9 cellular contexts compared by ENCODE assay signal in the genomic region with DNA sequence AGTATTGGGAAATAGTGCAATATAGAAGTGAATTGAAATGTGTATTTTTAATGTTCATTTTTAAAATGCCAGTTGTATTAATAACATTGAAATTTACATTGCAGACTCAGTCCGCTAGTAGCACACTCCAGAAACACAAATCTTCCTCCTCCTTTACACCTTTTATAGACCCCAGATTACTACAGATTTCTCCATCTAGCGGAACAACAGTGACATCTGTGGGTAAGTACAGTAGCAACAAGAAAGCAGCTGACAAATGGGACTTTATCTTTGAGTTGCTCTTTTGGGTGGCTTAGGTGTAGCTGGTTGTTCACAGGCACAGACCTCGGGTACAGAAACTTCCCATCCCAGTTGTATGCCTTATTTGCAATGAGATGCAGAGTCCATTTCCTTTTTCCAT.
A peak's percentile ranks its signal among the peaks of the same experiment; 100 is the strongest.
DNase-seq lines count a peak whose midpoint lies in the region; ATAC-seq and TF ChIP-seq lines count a peak whose summit lies in the region.
"Had no signal": no experiment of that assay in that cellular context is flagged by ENCODE, and none has a peak within 500 bp of the region (broad histone marks: within the 10 kb centered on the region; RNA-seq: fewer than 3 reads in every experiment).

No MANE protein-coding gene starts in this region.

- DNase-seq in HEK293T (ENCODE audit: extremely low spot score) (peak; percentile 17), WERI-Rb-1 (no peak), right lobe of liver (no peak), DMS53 (lab: John Stamatoyannopoulos, UW) (no peak)
- DNase-seq: activated naive CD8-positive, alpha-beta T cell treated with anti-CD3 and anti-CD28 coated beads, Interleukin-2, amount 50 U/mL, for 24 hours; NCI-H526 treated with DMSO at 0.1 percent for 48 hours had no signal

- H3K27me3 ChIP-seq in DOHH2 (ENCODE audit: control insufficient read depth, low read length) (no peaks in the 10 kb centered on the region), WERI-Rb-1 (ENCODE audit: insufficient read depth, low read depth, severe bottlenecking) (no peaks in the 10 kb centered on the region), right lobe of liver (no peaks in the 10 kb centered on the region)

- no peak overlapping the region for H3K27ac ChIP-seq in DOHH2 (ENCODE audit: low read depth, low read length)
- H3K27ac ChIP-seq in WERI-Rb-1, result no peak overlapping the region
- H3K27ac ChIP-seq in right lobe of liver, result no peak overlapping the region

- CTCF ChIA-PET in HEK293T (lab: Yijun Ruan, JAX), result no interaction called here

- H3K4me3 ChIP-seq in DOHH2 (ENCODE audit: low read length), result no peak overlapping the region
- H3K4me3 ChIP-seq in WERI-Rb-1 (ENCODE audit: low read depth, low read length), result no peak overlapping the region
- no peak overlapping the region for H3K4me3 ChIP-seq in right lobe of liver

- H3K4me2 ChIP-seq in DOHH2 (ENCODE audit: low read length), result no peak overlapping the region

- intact Hi-C loops in right lobe of liver (cut with DNase I), result no loop called here

- TF ChIP-seq CTCF in DOHH2 (IDR thresholded peaks at IDR 0.05; ENCODE audit: low read depth, low read length, poor library complexity, severe bottlenecking) (peak; percentile 10), WERI-Rb-1 (IDR thresholded peaks at IDR 0.05; ENCODE audit: low read depth, low read length) (0 out of 2 replicates have a peak, but pooled peaks have one; percentile 16), right lobe of liver (IDR thresholded peaks at IDR 0.05) (peak; percentile 21 to 42 (median 28))

- H3K9me3 ChIP-seq in DOHH2 (ENCODE audit: control insufficient read depth, insufficient read depth, low read length), result no peaks in the 10 kb centered on the region
- no peaks in the 10 kb centered on the region for H3K9me3 ChIP-seq in WERI-Rb-1 (ENCODE audit: severe bottlenecking)
- no peaks in the 10 kb centered on the region for H3K9me3 ChIP-seq in right lobe of liver

- H3K4me1 ChIP-seq in DOHH2 (ENCODE audit: control insufficient read depth, low read length), result no peaks in the 10 kb centered on the region
- no peaks in the 10 kb centered on the region for H3K4me1 ChIP-seq in right lobe of liver

- no peaks in the 10 kb centered on the region for H3F3A ChIP-seq in DOHH2 (ENCODE audit: control insufficient read depth, insufficient read depth)

- peak in 3 of 4 donors; percentile 26 to 35 (median 30) for ATAC-seq in right lobe of liver
- ATAC-seq in HG02678 (IDR thresholded peaks at IDR 0.05; ENCODE audit: unreplicated experiment), result no peak
- ATAC-seq in GM18858 (IDR thresholded peaks at IDR 0.05; ENCODE audit: unreplicated experiment), result no peak
- ATAC-seq: activated naive CD8-positive, alpha-beta T cell treated with anti-CD3 and anti-CD28 coated beads, Interleukin-2, amount 50 U/mL, for 24 hours had no signal

- H4K20me1 ChIP-seq in DOHH2 (ENCODE audit: control insufficient read depth, insufficient read depth, low read depth, low read length), result no peaks in the 10 kb centered on the region

- no peak for TF ChIP-seq POLR2A in right lobe of liver (IDR thresholded peaks at IDR 0.05)

- POLR2A ChIA-PET in HEK293T (lab: Yijun Ruan, JAX), result no interaction called here

- WGBS in right lobe of liver (ENCODE audit: insufficient coverage, low coverage, low lambda C conversion rate, missing lambda C conversion rate), result 84% methylated on average over 3 of the region's 3 CpGs

- H3K9me2 ChIP-seq in DOHH2 (replicated peaks; ENCODE audit: control insufficient read depth, low read length), result no peaks in the 10 kb centered on the region

- H3K79me2 ChIP-seq in DOHH2 (ENCODE audit: control insufficient read depth, low read length), result no peaks in the 10 kb centered on the region

- H3K36me3 ChIP-seq in DOHH2 (ENCODE audit: control insufficient read depth, low read length), result peaks cover 91% of the 10 kb centered on the region
- peaks cover 93% of the 10 kb centered on the region for H3K36me3 ChIP-seq in WERI-Rb-1
- H3K36me3 ChIP-seq in right lobe of liver, result peaks cover 4 to 89% (median 31%) of the 10 kb centered on the region in 4 donors

TF ChIP-seq in HEK293T, 16 proteins besides CTCF, POLR2A, EP300 and RAD21:
- no peak for TF ChIP-seq LEF1 (IDR thresholded peaks at IDR 0.05; ENCODE audit: borderline replicate concordance)
- no peak for TF ChIP-seq NFRKB (IDR thresholded peaks at IDR 0.05)
- TF ChIP-seq BHLHE40 (IDR thresholded peaks at IDR 0.05; ENCODE audit: borderline replicate concordance), result no peak
- no peak for TF ChIP-seq L3MBTL2 (conservative IDR thresholded peaks at IDR 0.05)
- no peak for TF ChIP-seq TARDBP (IDR thresholded peaks at IDR 0.05)
- no peak for TF ChIP-seq ELF4 (IDR thresholded peaks at IDR 0.05)
- TF ChIP-seq HDGF (IDR thresholded peaks at IDR 0.05; ENCODE audit: borderline replicate concordance), result no peak
- TF ChIP-seq FOXA1 (IDR thresholded peaks at IDR 0.05), result no peak
- no peak for TF ChIP-seq SP1 (IDR thresholded peaks at IDR 0.05)
- no peak for TF ChIP-seq FOXM1 (IDR thresholded peaks at IDR 0.05; ENCODE audit: borderline replicate concordance)
- TF ChIP-seq, protein P1, sequence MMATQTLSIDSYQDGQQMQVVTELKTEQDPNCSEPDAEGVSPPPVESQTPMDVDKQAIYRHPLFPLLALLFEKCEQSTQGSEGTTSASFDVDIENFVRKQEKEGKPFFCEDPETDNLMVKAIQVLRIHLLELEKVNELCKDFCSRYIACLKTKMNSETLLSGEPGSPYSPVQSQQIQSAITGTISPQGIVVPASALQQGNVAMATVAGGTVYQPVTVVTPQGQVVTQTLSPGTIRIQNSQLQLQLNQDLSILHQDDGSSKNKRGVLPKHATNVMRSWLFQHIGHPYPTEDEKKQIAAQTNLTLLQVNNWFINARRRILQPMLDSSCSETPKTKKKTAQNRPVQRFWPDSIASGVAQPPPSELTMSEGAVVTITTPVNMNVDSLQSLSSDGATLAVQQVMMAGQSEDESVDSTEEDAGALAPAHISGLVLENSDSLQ (IDR thresholded peaks at IDR 0.05), result no peak
- TF ChIP-seq ARNT (IDR thresholded peaks at IDR 0.05), result no peak
- TF ChIP-seq FOXK2 (IDR thresholded peaks at IDR 0.05), result no peak
- no peak for TF ChIP-seq SUZ12 (IDR thresholded peaks at IDR 0.05)

Comparison
In these comparisons a context has a peak if more than half of its experiments do, and no peak if none do; other contexts are left out.
1. ATAC-seq: peak in right lobe of liver (3 of 4); none in HG02678 (single experiment) and GM18858 (single experiment).
2. Peak in every context shown above with its lines, with median percentiles within 50 percentile points of each other: CTCF ChIP-seq.